1 cellular context compared by ENCODE assay signal in genomic region chr11:41309111-41309522, GRCh38.
TF ChIP-seq lines count a peak whose summit lies in the region.

No MANE protein-coding gene starts in this region.

TF ChIP-seq in SK-N-SH treated with all-trans-retinoic acid at 6 μM for 48 hours, 23 proteins besides CTCF, POLR2A, EP300 and RAD21 (continued from another document):
- no peak for TF ChIP-seq POU6F1 (CRISPR knock-in tag; IDR thresholded peaks at IDR 0.05; ENCODE audit: borderline replicate concordance, low read depth)
- no peak for TF ChIP-seq GLIS3 (CRISPR knock-in tag; IDR thresholded peaks at IDR 0.05)
- TF ChIP-seq RARB (CRISPR knock-in tag; IDR thresholded peaks at IDR 0.05) = no peak
TF ChIP-seq in SK-N-SH treated with all-trans-retinoic acid at 6 μM for 48 hours: peak in this region for 0.
